11 cellular contexts compared by ENCODE assay signal in genomic region chr6:54697423-54697822, GRCh38.
DNase-seq lines count a peak whose midpoint lies in the region; ATAC-seq and TF ChIP-seq lines count a peak whose summit lies in the region.
"Had no signal": no experiment of that assay in that cellular context is flagged by ENCODE, and none has a peak within 500 bp of the region (broad histone marks: within the 10 kb centered on the region; RNA-seq: fewer than 3 reads in every experiment).

No MANE protein-coding gene starts in this region.

- H3K36me3 Mint-ChIP-seq in nephron (ENCODE audit: low read depth) = no peaks in the 10 kb centered on the region
- no peaks in the 10 kb centered on the region for H3K36me3 Mint-ChIP-seq in activated CD8-positive, alpha-beta T cell treated with anti-CD3 and anti-CD28 coated beads for 36 hours (ENCODE audit: low read depth)

- CTCF ChIA-PET in GM10248 (lab: Yijun Ruan, JAX) = interaction anchor here (0.9 to 7.4 kb wide), 6 partner anchors 10 to 20 kb away, joined by 3 to 64 read pairs (median 4); no protein-coding TSS in a partner anchor
- CTCF ChIA-PET in activated CD8-positive, alpha-beta T cell treated with anti-CD3 and anti-CD28 coated beads for 36 hours (lab: Charles Lee) = no interaction called here

- TF ChIP-seq CTCF in GM10248 (IDR thresholded peaks at IDR 0.05; ENCODE audit: control extremely low read depth, extremely low read depth, low read depth, missing control alignments) (peak; percentile 24), choroid plexus epithelial cell (conservative IDR thresholded peaks at IDR 0.05; ENCODE audit: low read depth, low read length) (peak; percentile 52), nephron (IDR thresholded peaks at IDR 0.05; ENCODE audit: unreplicated experiment in 3 of 3) (peak in 1 of 3 experiments; percentile 28), coronary artery (IDR thresholded peaks at IDR 0.05) (no peak)
- TF ChIP-seq CTCF in activated CD8-positive, alpha-beta T cell treated with anti-CD3 and anti-CD28 coated beads for 36 hours (IDR thresholded peaks at IDR 0.05) = no peak

- DNase-seq in GM10248 (ENCODE audit: extremely low spot score) (no peak), NCI-H446 treated with DMSO at 0.1 percent for 48 hours (lab: John Stamatoyannopoulos, UW) (peak; percentile 54), choroid plexus epithelial cell (ENCODE audit: low read depth) (peak; percentile 37), Ammon's horn (ENCODE audit: low spot score) (no peak), coronary artery (ENCODE audit: low spot score) (no peak), epidermal melanocyte (ENCODE audit: insufficient read length, low spot score) (no peak)
- DNase-seq in activated CD8-positive, alpha-beta T cell treated with anti-CD3 and anti-CD28 coated beads for 36 hours = no peak
- DNase-seq: GF-D8 had no signal

- H3K4me3 ChIP-seq in choroid plexus epithelial cell (ENCODE audit: low read depth, low read length) (no peak overlapping the region), coronary artery (no peak overlapping the region)

- no peaks in the 10 kb centered on the region for H3K9me3 Mint-ChIP-seq in nephron
- H3K9me3 Mint-ChIP-seq in activated CD8-positive, alpha-beta T cell treated with anti-CD3 and anti-CD28 coated beads for 36 hours = peaks cover 1% of the 10 kb centered on the region

- H3K4me3 Mint-ChIP-seq in nephron = no peak overlapping the region
- H3K4me3 Mint-ChIP-seq in activated CD8-positive, alpha-beta T cell treated with anti-CD3 and anti-CD28 coated beads for 36 hours = no peak overlapping the region

- no peaks in the 10 kb centered on the region for H3K27me3 Mint-ChIP-seq in nephron (ENCODE audit: low read depth)
- H3K27me3 Mint-ChIP-seq in activated CD8-positive, alpha-beta T cell treated with anti-CD3 and anti-CD28 coated beads for 36 hours = no peaks in the 10 kb centered on the region

- ATAC-seq in activated CD8-positive, alpha-beta T cell treated with anti-CD3 and anti-CD28 coated beads for 36 hours = no peak

- peak overlapping the region in 2 of 3 experiments; percentile 3 to 38 for H3K27ac Mint-ChIP-seq in nephron
- no peak overlapping the region for H3K27ac Mint-ChIP-seq in activated CD8-positive, alpha-beta T cell treated with anti-CD3 and anti-CD28 coated beads for 36 hours

- POLR2A ChIA-PET in GM10248 (lab: Yijun Ruan, JAX) = no interaction called here
- POLR2A ChIA-PET in activated CD8-positive, alpha-beta T cell treated with anti-CD3 and anti-CD28 coated beads for 36 hours (lab: Charles Lee) = no interaction called here

- H3K27ac ChIP-seq in coronary artery = no peak overlapping the region
- H3K27ac ChIP-seq: HL-60, neutrophil had no signal

- intact Hi-C loops in activated CD8-positive, alpha-beta T cell treated with anti-CD3 and anti-CD28 coated beads for 36 hours (cut with micrococcal nuclease) = no loop called here

- peaks cover 6% of the 10 kb centered on the region for H3K4me1 Mint-ChIP-seq in nephron
- H3K4me1 Mint-ChIP-seq in activated CD8-positive, alpha-beta T cell treated with anti-CD3 and anti-CD28 coated beads for 36 hours (ENCODE audit: low read depth) = no peaks in the 10 kb centered on the region

Comparison
In these comparisons a context has a peak if more than half of its experiments do, and no peak if none do; other contexts are left out.
1. DNase-seq: peak in NCI-H446 treated with DMSO at 0.1 percent for 48 hours (single experiment) and choroid plexus epithelial cell (single experiment); none in GM10248 (single experiment), Ammon's horn (single experiment), coronary artery (single experiment), activated CD8-positive, alpha-beta T cell treated with anti-CD3 and anti-CD28 coated beads for 36 hours (single experiment) and epidermal melanocyte (single experiment).
2. CTCF ChIP-seq: peak in GM10248 (single experiment) and choroid plexus epithelial cell (single experiment); none in coronary artery (single experiment) and activated CD8-positive, alpha-beta T cell treated with anti-CD3 and anti-CD28 coated beads for 36 hours (single experiment).